In the genomic region with DNA sequence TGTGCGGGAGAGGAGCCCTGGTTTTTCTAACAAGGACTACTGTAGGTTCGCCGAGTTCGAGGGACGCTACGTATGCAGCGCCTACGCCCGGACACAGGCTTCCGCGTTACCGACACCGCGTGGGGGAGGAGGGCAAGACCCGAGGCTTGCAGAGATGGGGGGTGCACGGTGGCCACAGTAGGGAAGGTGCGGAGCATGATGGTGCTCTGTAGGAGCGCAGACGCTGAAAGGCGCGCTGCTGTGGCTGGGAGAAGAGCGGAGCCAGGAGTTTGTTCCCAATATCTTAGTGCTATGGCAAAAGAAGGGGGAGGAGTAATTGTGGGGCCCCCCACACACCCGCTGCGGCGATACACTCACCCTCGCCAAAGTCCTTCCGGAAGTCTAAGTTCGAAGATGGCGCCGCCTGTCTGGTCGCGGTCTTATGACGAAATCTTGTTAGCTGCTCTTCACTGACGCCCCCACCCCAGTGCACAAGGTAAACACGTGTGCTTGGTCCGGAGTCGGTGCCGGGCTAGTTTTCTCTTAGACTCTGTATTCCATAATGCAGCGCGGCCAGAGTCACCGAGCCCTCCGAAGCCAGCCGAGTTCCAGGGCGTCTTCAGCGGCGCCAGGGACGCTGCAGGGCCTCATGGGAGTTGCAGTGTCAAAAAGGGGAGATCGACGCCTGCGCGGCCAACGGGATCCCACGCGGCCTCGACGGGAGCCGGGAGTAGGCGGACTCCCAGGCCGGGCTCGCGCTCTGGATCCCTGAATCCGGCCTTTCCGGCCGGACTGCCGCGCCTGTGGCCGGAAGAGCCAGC, we compare ENCODE assay signal across 7 cellular contexts. TPM values are rescaled to one million over a fixed set of nuclear protein-coding genes. Genes with fewer than 3 reads are reported as not detected.
DNase-seq lines count a peak whose midpoint lies in the region; ATAC-seq and TF ChIP-seq lines count a peak whose summit lies in the region.

A gene with protein sequence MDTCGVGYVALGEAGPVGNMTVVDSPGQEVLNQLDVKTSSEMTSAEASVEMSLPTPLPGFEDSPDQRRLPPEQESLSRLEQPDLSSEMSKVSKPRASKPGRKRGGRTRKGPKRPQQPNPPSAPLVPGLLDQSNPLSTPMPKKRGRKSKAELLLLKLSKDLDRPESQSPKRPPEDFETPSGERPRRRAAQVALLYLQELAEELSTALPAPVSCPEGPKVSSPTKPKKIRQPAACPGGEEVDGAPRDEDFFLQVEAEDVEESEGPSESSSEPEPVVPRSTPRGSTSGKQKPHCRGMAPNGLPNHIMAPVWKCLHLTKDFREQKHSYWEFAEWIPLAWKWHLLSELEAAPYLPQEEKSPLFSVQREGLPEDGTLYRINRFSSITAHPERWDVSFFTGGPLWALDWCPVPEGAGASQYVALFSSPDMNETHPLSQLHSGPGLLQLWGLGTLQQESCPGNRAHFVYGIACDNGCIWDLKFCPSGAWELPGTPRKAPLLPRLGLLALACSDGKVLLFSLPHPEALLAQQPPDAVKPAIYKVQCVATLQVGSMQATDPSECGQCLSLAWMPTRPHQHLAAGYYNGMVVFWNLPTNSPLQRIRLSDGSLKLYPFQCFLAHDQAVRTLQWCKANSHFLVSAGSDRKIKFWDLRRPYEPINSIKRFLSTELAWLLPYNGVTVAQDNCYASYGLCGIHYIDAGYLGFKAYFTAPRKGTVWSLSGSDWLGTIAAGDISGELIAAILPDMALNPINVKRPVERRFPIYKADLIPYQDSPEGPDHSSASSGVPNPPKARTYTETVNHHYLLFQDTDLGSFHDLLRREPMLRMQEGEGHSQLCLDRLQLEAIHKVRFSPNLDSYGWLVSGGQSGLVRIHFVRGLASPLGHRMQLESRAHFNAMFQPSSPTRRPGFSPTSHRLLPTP (minus strand): TSS at position 383 of the 800 bp plus-strand sequence. CDS start 13,210 bp downstream, outside the sequence.

- no peaks in the 10 kb centered on the region for H3K27me3 ChIP-seq in hepatocyte

- peak within 1 kb of the TSS; percentile 81 for H3K4me3 ChIP-seq in hepatocyte

- no peaks in the 10 kb centered on the region for H3K9me3 ChIP-seq in hepatocyte (ENCODE audit: low read depth)

- H3K4me2 ChIP-seq in hepatocyte = peak within 1 kb of the TSS; percentile 87

- peaks cover 25% of the 10 kb centered on the region for H3K4me1 ChIP-seq in hepatocyte (ENCODE audit: insufficient read depth)

- ATAC-seq in GM18508 (IDR thresholded peaks at IDR 0.05; ENCODE audit: insufficient read depth, unreplicated experiment) (peak; percentile 55), HG03025 (IDR thresholded peaks at IDR 0.05; ENCODE audit: low FRiP score, unreplicated experiment) (peak; percentile 81)

- DNase-seq in NCI-H2081 (lab: John Stamatoyannopoulos, UW) (peak; percentile 97 to 98), T1000 (lab: John Stamatoyannopoulos, UW) (peak; percentile 97), astrocyte of the hippocampus (ENCODE audit: low read depth, low spot score) (peak; percentile 98), hepatocyte (ENCODE audit: low spot score) (peak; percentile 97), retina (peak; percentile 99)

- H3K9me2 ChIP-seq in hepatocyte (replicated peaks; ENCODE audit: insufficient read depth) = no peaks in the 10 kb centered on the region

- no peaks in the 10 kb centered on the region for H4K20me1 ChIP-seq in hepatocyte (ENCODE audit: insufficient read depth, poor library complexity, severe bottlenecking)

- WGBS in hepatocyte (ENCODE audit: low lambda C conversion rate, missing lambda C conversion rate) = under 1% methylated on average over 67 of the region's 67 CpGs

- H2AFZ ChIP-seq in hepatocyte = peak within 1 kb of the TSS; percentile 23

- H3K27ac ChIP-seq in hepatocyte = peak within 1 kb of the TSS; percentile 98

- peaks cover 73% of the 10 kb centered on the region for H3K79me2 ChIP-seq in hepatocyte

- TF ChIP-seq CTCF in hepatocyte (IDR thresholded peaks at IDR 0.05; ENCODE audit: poor library complexity) = no peak

- H3K36me3 ChIP-seq in hepatocyte (replicated peaks; ENCODE audit: insufficient read depth, low read depth) = no peaks in the 10 kb centered on the region

RNA-seq across cellular contexts. Expression of the gene that starts here (rescaled TPM):
- 51.3 and 53.3 TPM in 2 replicates for total RNA-seq in hepatocyte
- 46.8 and 58.0 TPM in 2 replicates for polyA plus RNA-seq in hepatocyte

Comparison
In these comparisons a context has a peak if more than half of its experiments do, and no peak if none do; other contexts are left out.
1. Peak in every context shown above with its lines: DNase-seq, ATAC-seq, H3K4me3 ChIP-seq and H3K27ac ChIP-seq.